8 cellular contexts compared by ENCODE assay signal in genomic region chr21:43789276-43790052, GRCh38. TPM values are rescaled to one million over a fixed set of nuclear protein-coding genes. Genes with fewer than 3 reads are reported as not detected.
A peak's percentile ranks its signal among the peaks of the same experiment; 100 is the strongest.
DNase-seq lines count a peak whose midpoint lies in the region; ATAC-seq and TF ChIP-seq lines count a peak whose summit lies in the region.

Gene RRP1 (plus strand): TSS chr21:43789577. CDS start chr21:43789630, 53 bp downstream.

- H3K36me3 Mint-ChIP-seq in activated naive CD4-positive, alpha-beta T cell treated with anti-CD3 and anti-CD28 coated beads, Interleukin-2, amount 50 U/mL, for 72 hours, result peaks cover 28 to 29% of the 10 kb centered on the region in 2 donors
- H3K36me3 Mint-ChIP-seq in osteocyte (ENCODE audit: unreplicated experiment), result peaks cover 18% of the 10 kb centered on the region

- no peak for DNase-seq in GM12864 (ENCODE audit: low read depth)
- DNase-seq in NCI-H1105 (lab: John Stamatoyannopoulos, UW), result peak; percentile 92
- DNase-seq in SKM-1 (lab: John Stamatoyannopoulos, UW; ENCODE audit: unreplicated experiment), result peak; percentile 75
- peak; percentile 97 to 100 for DNase-seq in activated naive CD4-positive, alpha-beta T cell treated with anti-CD3 and anti-CD28 coated beads, Interleukin-2, amount 50 U/mL, for 72 hours (ENCODE audit: low spot score in 2 of 2)
- DNase-seq in glomerular visceral epithelial cell (ENCODE audit: extremely low spot score), result peak; percentile 92
- peak; percentile 99 for DNase-seq in osteocyte (ENCODE audit: extremely low spot score, unreplicated experiment)
- DNase-seq in thoracic aorta (ENCODE audit: low spot score), result peak; percentile 39

- peak within 1 kb of the TSS; percentile 94 to 98 for H3K27ac Mint-ChIP-seq in activated naive CD4-positive, alpha-beta T cell treated with anti-CD3 and anti-CD28 coated beads, Interleukin-2, amount 50 U/mL, for 72 hours
- peak within 1 kb of the TSS; percentile 88 for H3K27ac Mint-ChIP-seq in osteocyte (ENCODE audit: unreplicated experiment)

- H3K9me3 ChIP-seq in thoracic aorta, result no peaks in the 10 kb centered on the region

- H3K27me3 Mint-ChIP-seq in osteocyte (ENCODE audit: unreplicated experiment), result no peaks in the 10 kb centered on the region

- H3K4me3 Mint-ChIP-seq in osteocyte (ENCODE audit: unreplicated experiment), result peak within 1 kb of the TSS; percentile 88

- ATAC-seq in HG02623 (IDR thresholded peaks at IDR 0.05; ENCODE audit: unreplicated experiment), result peak; percentile 87
- ATAC-seq in activated naive CD4-positive, alpha-beta T cell treated with anti-CD3 and anti-CD28 coated beads, Interleukin-2, amount 50 U/mL, for 72 hours, result peak; percentile 92 to 93
- ATAC-seq in thoracic aorta (ENCODE audit: insufficient number of reproducible peaks, low FRiP score, low read depth), result peak; percentile 95

- H3K9me3 Mint-ChIP-seq in activated naive CD4-positive, alpha-beta T cell treated with anti-CD3 and anti-CD28 coated beads, Interleukin-2, amount 50 U/mL, for 72 hours, result no peaks in the 10 kb centered on the region
- no peaks in the 10 kb centered on the region for H3K9me3 Mint-ChIP-seq in osteocyte (ENCODE audit: unreplicated experiment)

- H3K27me3 ChIP-seq in thoracic aorta (replicated peaks; ENCODE audit: insufficient read depth), result no peaks in the 10 kb centered on the region

- peak within 1 kb of the TSS; percentile 59 to 74 for H3K27ac ChIP-seq in thoracic aorta

- peaks cover 10 to 11% of the 10 kb centered on the region in 2 donors for H3K4me1 ChIP-seq in thoracic aorta (ENCODE audit: control insufficient read depth in 1 of 2, low read depth in 2 of 2)

- H3K36me3 ChIP-seq in thoracic aorta, result peaks cover 8% of the 10 kb centered on the region

- H3K4me3 ChIP-seq in GM12864 (ENCODE audit: low read depth, low read length), result peak within 1 kb of the TSS; percentile 91
- H3K4me3 ChIP-seq in thoracic aorta, result peak within 1 kb of the TSS; percentile 83

- peak; percentile 92 for TF ChIP-seq CTCF in GM12864 (IDR thresholded peaks at IDR 0.05; ENCODE audit: low read depth, low read length, missing control alignments)
- peak; percentile 96 for TF ChIP-seq CTCF in osteocyte (IDR thresholded peaks at IDR 0.05)
- TF ChIP-seq CTCF in thoracic aorta (IDR thresholded peaks at IDR 0.05), result peak; percentile 100

- H3K4me1 Mint-ChIP-seq in osteocyte (ENCODE audit: unreplicated experiment), result peaks cover 18% of the 10 kb centered on the region

RNA-seq across cellular contexts. Expression of gene RRP1, which starts in this region (rescaled TPM):
- total RNA-seq in activated naive CD4-positive, alpha-beta T cell treated with anti-CD3 and anti-CD28 coated beads, Interleukin-2, amount 50 U/mL, for 72 hours, result 10 to 100 TPM; 29.9 to 54.1 TPM
- total RNA-seq in osteocyte (22.8 and 26.7 TPM in 2 replicates), thoracic aorta (10 to 100 TPM; 21.3 to 34.3 TPM)
